ENCODE assay signal across 21 cellular contexts in genomic region chr6:47574789-47575188, GRCh38.
DNase-seq lines count a peak whose midpoint lies in the region; ATAC-seq, FAIRE-seq and TF ChIP-seq lines count a peak whose summit lies in the region.
"Had no signal": no experiment of that assay in that cellular context is flagged by ENCODE, and none has a peak within 500 bp of the region (broad histone marks: within the 10 kb centered on the region; RNA-seq: fewer than 3 reads in every experiment).

No MANE protein-coding gene starts in this region.

- no peak overlapping the region for H3K27ac Mint-ChIP-seq in activated CD8-positive, alpha-beta memory T cell treated with anti-CD3 and anti-CD28 coated beads, Interleukin-2, amount 10 ng/mL, durations not matched to agents 7 days and 5 days
- H3K27ac Mint-ChIP-seq in endothelial cell (ENCODE audit: unreplicated experiment) = no peak overlapping the region
- H3K27ac Mint-ChIP-seq: CD14-positive monocyte; CD4-positive, CD25-positive, alpha-beta regulatory T cell had no signal

- H3K27ac ChIP-seq in HEK293 (ENCODE audit: extremely low read depth, low read depth, low read length) = no peak overlapping the region
- H3K27ac ChIP-seq in small intestine (ENCODE audit: low read depth in 1 of 2, low read length in 1 of 2) = no peak overlapping the region
- H3K27ac ChIP-seq: 22Rv1, A549, BLaER1 had no signal

- POLR2A ChIA-PET in HEK293 (lab: Yijun Ruan, JAX) = interaction anchor here (1.3 to 1.9 kb wide), 2 partner anchors 91 to 97 kb away, joined by 3 to 15 read pairs; partner anchors contain the start of gene CD2AP

- H3K4me1 Mint-ChIP-seq in activated CD8-positive, alpha-beta memory T cell treated with anti-CD3 and anti-CD28 coated beads, Interleukin-2, amount 10 ng/mL, durations not matched to agents 7 days and 5 days = peaks cover 5% of the 10 kb centered on the region
- H3K4me1 Mint-ChIP-seq in endothelial cell (ENCODE audit: unreplicated experiment) = peaks cover 19% of the 10 kb centered on the region
- H3K4me1 Mint-ChIP-seq: CD14-positive monocyte had no signal

- H3K27me3 ChIP-seq in small intestine (ENCODE audit: control insufficient read depth in 2 of 2, insufficient read depth in 2 of 2, low read length in 2 of 2) = no peaks in the 10 kb centered on the region
- H3K27me3 ChIP-seq: BE2C, BLaER1 had no signal

- peaks cover 11% of the 10 kb centered on the region for H3K36me3 Mint-ChIP-seq in activated CD8-positive, alpha-beta memory T cell treated with anti-CD3 and anti-CD28 coated beads, Interleukin-2, amount 10 ng/mL, durations not matched to agents 7 days and 5 days
- H3K36me3 Mint-ChIP-seq in endothelial cell (ENCODE audit: low read depth, unreplicated experiment) = peaks cover 9% of the 10 kb centered on the region

- no peak for TF ChIP-seq CTCF in D721Med (IDR thresholded peaks at IDR 0.05; ENCODE audit: insufficient read depth, missing control alignments)
- no peak for TF ChIP-seq CTCF in HEK293 (tag by site-specific recombination; IDR thresholded peaks at IDR 0.05)
- TF ChIP-seq CTCF in endothelial cell (IDR thresholded peaks at IDR 0.05; ENCODE audit: unreplicated experiment) = no peak

- H3K27me3 Mint-ChIP-seq in activated CD8-positive, alpha-beta memory T cell treated with anti-CD3 and anti-CD28 coated beads, Interleukin-2, amount 10 ng/mL, durations not matched to agents 7 days and 5 days = no peaks in the 10 kb centered on the region
- H3K27me3 Mint-ChIP-seq in endothelial cell (ENCODE audit: unreplicated experiment) = no peaks in the 10 kb centered on the region
- H3K27me3 Mint-ChIP-seq: CD4-positive, alpha-beta memory T cell; CD4-positive, CD25-positive, alpha-beta regulatory T cell; CD8-positive, alpha-beta memory T cell had no signal

- H3K4me3 ChIP-seq in HEK293 (ENCODE audit: low read depth, low read length) (no peak overlapping the region), small intestine (ENCODE audit: low read depth in 1 of 2, low read length in 2 of 2) (no peak overlapping the region)
- H3K4me3 ChIP-seq: A549, BLaER1 had no signal

- WGBS in small intestine, 3 donors = 95 to 100% (median 97%) methylated on average over 2 of the region's 2 CpGs

- FAIRE-seq in D721Med (lab: Jason Lieb, UNC) = peak; percentile 6
- FAIRE-seq in islet of Langerhans (lab: Jason Lieb, UNC) = peak; percentile 17
- FAIRE-seq in small intestine (lab: Jason Lieb, UNC) = peak; percentile 47
- FAIRE-seq: A549, GM12891, GM19239 had no signal

- H3K4me3 Mint-ChIP-seq in activated CD8-positive, alpha-beta memory T cell treated with anti-CD3 and anti-CD28 coated beads, Interleukin-2, amount 10 ng/mL, durations not matched to agents 7 days and 5 days = no peak overlapping the region
- H3K4me3 Mint-ChIP-seq in endothelial cell (ENCODE audit: unreplicated experiment) = no peak overlapping the region
- H3K4me3 Mint-ChIP-seq: CD14-positive monocyte; CD4-positive, alpha-beta memory T cell; CD4-positive, CD25-positive, alpha-beta regulatory T cell; CD8-positive, alpha-beta memory T cell had no signal

- DNase-seq in D721Med (ENCODE audit: insufficient read length, low spot score) (no peak), small intestine (no peak), endothelial cell (ENCODE audit: low spot score) (no peak), NCI-H748 (lab: John Stamatoyannopoulos, UW; ENCODE audit: unreplicated experiment) (no peak)
- no peak for DNase-seq in activated CD8-positive, alpha-beta memory T cell treated with anti-CD3 and anti-CD28 coated beads, Interleukin-2, amount 10 ng/mL, durations not matched to agents 7 days and 5 days
- DNase-seq: BE2C; C1 segment of cervical spinal cord; CD4-positive, alpha-beta memory T cell; CD4-positive, CD25-positive, alpha-beta regulatory T cell; CD8-positive, alpha-beta memory T cell; COR-L47; DMS79 treated with DMSO at 0.1 percent for 48 hours; GF-D8 had no signal

- H3K4me1 ChIP-seq in HEK293 (ENCODE audit: control insufficient read depth, insufficient read depth, low read length) = peaks cover 26% of the 10 kb centered on the region
- no peaks in the 10 kb centered on the region for H3K4me1 ChIP-seq in small intestine (ENCODE audit: control insufficient read depth in 2 of 2, insufficient read depth in 1 of 2, low read depth in 1 of 2, low read length in 1 of 2)
- H3K4me1 ChIP-seq: BE2C, BLaER1 had no signal

- H3K9me3 ChIP-seq in HEK293 (ENCODE audit: control insufficient read depth, insufficient read depth, low read depth, low read length) (no peaks in the 10 kb centered on the region), small intestine (ENCODE audit: control insufficient read depth, low read depth) (no peaks in the 10 kb centered on the region)
- H3K9me3 ChIP-seq: A549, BE2C, BLaER1 had no signal

- ATAC-seq in activated CD8-positive, alpha-beta memory T cell treated with anti-CD3 and anti-CD28 coated beads, Interleukin-2, amount 10 ng/mL, durations not matched to agents 7 days and 5 days = no peak
- ATAC-seq: A549 had no signal

- CTCF ChIA-PET in HEK293 (lab: Yijun Ruan, JAX) = interaction anchor here (0.6 to 1.1 kb wide), 3 partner anchors 9 to 829 kb away, joined by 3 read pairs; no protein-coding TSS in a partner anchor
- CTCF ChIA-PET in activated CD8-positive, alpha-beta memory T cell treated with anti-CD3 and anti-CD28 coated beads, Interleukin-2, amount 10 ng/mL, durations not matched to agents 7 days and 5 days (lab: Charles Lee) = interaction anchor here (0.7 to 1.0 kb wide), 2 partner anchors 9 to 12 kb away, joined by 3 read pairs; no protein-coding TSS in a partner anchor

- H3K36me3 ChIP-seq in HEK293 (ENCODE audit: control insufficient read depth in 2 of 2, insufficient read depth in 1 of 2, low read length in 2 of 2) = peaks cover 21 to 27% of the 10 kb centered on the region in 2 experiments
- peaks cover 0 to 12% of the 10 kb centered on the region in 2 donors for H3K36me3 ChIP-seq in small intestine (ENCODE audit: control insufficient read depth in 2 of 2, insufficient read depth in 2 of 2, low read length in 2 of 2)

- H3K9me3 Mint-ChIP-seq in activated CD8-positive, alpha-beta memory T cell treated with anti-CD3 and anti-CD28 coated beads, Interleukin-2, amount 10 ng/mL, durations not matched to agents 7 days and 5 days (ENCODE audit: low read depth) = no peaks in the 10 kb centered on the region
- no peaks in the 10 kb centered on the region for H3K9me3 Mint-ChIP-seq in endothelial cell (ENCODE audit: unreplicated experiment)
- H3K9me3 Mint-ChIP-seq: CD4-positive, alpha-beta memory T cell; CD4-positive, CD25-positive, alpha-beta regulatory T cell; CD8-positive, alpha-beta memory T cell had no signal

TF ChIP-seq in HEK293, 187 proteins besides CTCF, POLR2A, EP300 and RAD21:
- TF ChIP-seq ZNF664 (tag by site-specific recombination; IDR thresholded peaks at IDR 0.05) = peak; percentile 98
- TF ChIP-seq ZNF169 (tag by site-specific recombination; IDR thresholded peaks at IDR 0.05) = no peak
- TF ChIP-seq KLF16 (tag by site-specific recombination; IDR thresholded peaks at IDR 0.05) = no peak
- TF ChIP-seq ZNF248 (tag by site-specific recombination; IDR thresholded peaks at IDR 0.05) = no peak
- TF ChIP-seq REST (tag by site-specific recombination; IDR thresholded peaks at IDR 0.05) = no peak
